ENCODE assay signal across 1 cellular context in genomic region chr10:77360835-77361234, GRCh38.
TF ChIP-seq lines count a peak whose summit lies in the region.

No MANE protein-coding gene starts in this region.

TF ChIP-seq in IMR-90, 13 proteins besides CTCF, POLR2A, EP300 and RAD21 (continued from another document):
- no peak for TF ChIP-seq ELK1 (IDR thresholded peaks at IDR 0.05; ENCODE audit: borderline replicate concordance, low read depth, low read length)
- no peak for TF ChIP-seq MXI1 (IDR thresholded peaks at IDR 0.05; ENCODE audit: borderline replicate concordance, low read depth, low read length)
- TF ChIP-seq SMC3 (IDR thresholded peaks at IDR 0.05; ENCODE audit: low read depth, low read length), result no peak
- TF ChIP-seq RFX5 (IDR thresholded peaks at IDR 0.05; ENCODE audit: low read depth, low read length), result no peak
